In genomic region chr3:43789028-43789427, GRCh38 we compare ENCODE assay signal across 25 cellular contexts.
"Had no signal": no experiment of that assay in that cellular context is flagged by ENCODE, and none has a peak within 500 bp of the region (broad histone marks: within the 10 kb centered on the region; RNA-seq: fewer than 3 reads in every experiment).

No MANE protein-coding gene starts in this region.

- H3K27ac ChIP-seq: colonic mucosa, dorsolateral prefrontal cortex, epithelial cell of prostate, foreskin keratinocyte, gastroesophageal sphincter, heart left ventricle, hepatocyte, lower lobe of right lung had no signal

- ATAC-seq: esophagus mucosa, foreskin keratinocyte, gastroesophageal sphincter, heart left ventricle, left ventricle myocardium superior, lower lobe of right lung, mucosa of descending colon had no signal

- H3K4me3 Mint-ChIP-seq: central memory CD8-positive, alpha-beta T cell; immature natural killer cell; mesothelial cell of epicardium had no signal

- H3K9me3 Mint-ChIP-seq: central memory CD8-positive, alpha-beta T cell; immature natural killer cell; mesothelial cell of epicardium had no signal

- DNase-seq: cerebellar nuclear complex; colonic mucosa; cortex of kidney; dermis blood vessel endothelial cell; dorsolateral prefrontal cortex; effector CD4-positive, alpha-beta T cell; effector memory CD4-positive, alpha-beta T cell; erythroblast; foreskin keratinocyte; heart left ventricle; hypothalamus; immature natural killer cell; islet precursor cell; kidney; kidney glomerular epithelial cell; left ventricle myocardium superior; lower lobe of right lung; mesenchymal stem cell; mucosa of descending colon had no signal

- H3K4me1 ChIP-seq: colonic mucosa, foreskin keratinocyte, gastroesophageal sphincter, heart left ventricle, lower lobe of right lung had no signal

- H3K9me3 ChIP-seq: colonic mucosa, lower lobe of right lung, mucosa of descending colon had no signal

- H3K36me3 ChIP-seq: colonic mucosa, gastroesophageal sphincter, heart left ventricle, lower lobe of right lung had no signal

- H3K79me2 ChIP-seq: hepatocyte had no signal

- H3K4me3 ChIP-seq: colonic mucosa, dorsolateral prefrontal cortex, gastroesophageal sphincter, heart left ventricle, hepatocyte, lower lobe of right lung, mucosa of descending colon had no signal

- H3K27ac Mint-ChIP-seq: immature natural killer cell, mesothelial cell of epicardium had no signal

- H3K4me1 Mint-ChIP-seq: immature natural killer cell, mesothelial cell of epicardium had no signal

- H3K4me2 ChIP-seq: hepatocyte had no signal

- H3K36me3 Mint-ChIP-seq: immature natural killer cell, mesothelial cell of epicardium had no signal

- H3K27me3 ChIP-seq: colonic mucosa, gastroesophageal sphincter, heart left ventricle, hepatocyte had no signal

- H2AFZ ChIP-seq: hepatocyte had no signal
